ENCODE assay signal across 8 cellular contexts in genomic region chr7:82655965-82656364, GRCh38.
"Had no signal": no experiment of that assay in that cellular context is flagged by ENCODE, and none has a peak within 500 bp of the region (broad histone marks: within the 10 kb centered on the region; RNA-seq: fewer than 3 reads in every experiment).

No MANE protein-coding gene starts in this region.

- FAIRE-seq: H1, H54, HTR-8/SVneo, K562 had no signal

- H3K4me3 Mint-ChIP-seq: H9 had no signal

- H3K4me3 ChIP-seq: GM23248, K562 had no signal

- H3K9ac ChIP-seq: GM23248 had no signal

- H3K27ac ChIP-seq: GM23248 had no signal

- H2AFZ ChIP-seq: GM23248 had no signal

- ATAC-seq: K562 had no signal

- H3K27ac Mint-ChIP-seq: H9 had no signal

- DNase-seq: GM23248, H9, HCEC 1CT, IMR-90 had no signal
